16 cellular contexts compared by ENCODE assay signal in genomic region chr20:64234291-64234791, GRCh38. TPM values are rescaled to one million over a fixed set of nuclear protein-coding genes. Genes with fewer than 3 reads are reported as not detected.
DNase-seq lines count a peak whose midpoint lies in the region; ATAC-seq and TF ChIP-seq lines count a peak whose summit lies in the region.
"Had no signal": no experiment of that assay in that cellular context is flagged by ENCODE, and none has a peak within 500 bp of the region (broad histone marks: within the 10 kb centered on the region; RNA-seq: fewer than 3 reads in every experiment).

No MANE protein-coding gene starts in this region.

- H3K27ac Mint-ChIP-seq in activated naive CD8-positive, alpha-beta T cell treated with anti-CD3 and anti-CD28 coated beads, Interleukin-2, amount 10 ng/mL, durations not matched to agents 7 days and 5 days: no peak overlapping the region
- no peak overlapping the region for H3K27ac Mint-ChIP-seq in activated naive CD8-positive, alpha-beta T cell treated with anti-CD3 and anti-CD28 coated beads, Interleukin-2, amount 50 U/mL, for 24 hours
- no peak overlapping the region for H3K27ac Mint-ChIP-seq in CD8-positive, alpha-beta T cell

- no peaks in the 10 kb centered on the region for H3K36me3 Mint-ChIP-seq in activated naive CD8-positive, alpha-beta T cell treated with anti-CD3 and anti-CD28 coated beads, Interleukin-2, amount 10 ng/mL, durations not matched to agents 7 days and 5 days
- H3K36me3 Mint-ChIP-seq in activated naive CD8-positive, alpha-beta T cell treated with anti-CD3 and anti-CD28 coated beads, Interleukin-2, amount 50 U/mL, for 24 hours (ENCODE audit: low read depth): no peaks in the 10 kb centered on the region
- no peaks in the 10 kb centered on the region for H3K36me3 Mint-ChIP-seq in CD8-positive, alpha-beta T cell

- POLR2A ChIA-PET in activated naive CD8-positive, alpha-beta T cell treated with anti-CD3 and anti-CD28 coated beads, Interleukin-2, amount 10 ng/mL, durations not matched to agents 7 days and 5 days (lab: Charles Lee): no interaction called here
- POLR2A ChIA-PET in CD8-positive, alpha-beta T cell (lab: Charles Lee): no interaction called here

- DNase-seq in activated naive CD8-positive, alpha-beta T cell treated with anti-CD3 and anti-CD28 coated beads, Interleukin-2, amount 10 ng/mL, durations not matched to agents 7 days and 5 days: peak; percentile 30
- DNase-seq in activated naive CD8-positive, alpha-beta T cell treated with anti-CD3 and anti-CD28 coated beads, Interleukin-2, amount 50 U/mL, for 24 hours: no peak
- no peak for DNase-seq in heart right ventricle
- DNase-seq in right lobe of liver: peak in 2 of 3 donors; percentile 17 to 46
- peak; percentile 33 to 58 for DNase-seq in aorta
- no peak for DNase-seq in CD8-positive, alpha-beta T cell
- no peak for DNase-seq in effector CD4-positive, alpha-beta T cell
- DNase-seq: BE2C, GF-D8, NCI-H1092, NCI-H2081 treated with DMSO at 0.1 percent for 48 hours, NCI-H524, SK-N-SH had no signal

- H3K27me3 Mint-ChIP-seq in activated naive CD8-positive, alpha-beta T cell treated with anti-CD3 and anti-CD28 coated beads, Interleukin-2, amount 10 ng/mL, durations not matched to agents 7 days and 5 days: no peaks in the 10 kb centered on the region
- H3K27me3 Mint-ChIP-seq in activated naive CD8-positive, alpha-beta T cell treated with anti-CD3 and anti-CD28 coated beads, Interleukin-2, amount 50 U/mL, for 24 hours: no peaks in the 10 kb centered on the region
- no peaks in the 10 kb centered on the region for H3K27me3 Mint-ChIP-seq in CD8-positive, alpha-beta T cell (ENCODE audit: low read depth)

- no peak for TF ChIP-seq CTCF in heart right ventricle (IDR thresholded peaks at IDR 0.05)
- no peak for TF ChIP-seq CTCF in right lobe of liver (IDR thresholded peaks at IDR 0.05)
- no peak for TF ChIP-seq CTCF in CD8-positive, alpha-beta T cell (IDR thresholded peaks at IDR 0.05)

- ATAC-seq in activated naive CD8-positive, alpha-beta T cell treated with anti-CD3 and anti-CD28 coated beads, Interleukin-2, amount 10 ng/mL, durations not matched to agents 7 days and 5 days (ENCODE audit: low read depth): no peak
- ATAC-seq in activated naive CD8-positive, alpha-beta T cell treated with anti-CD3 and anti-CD28 coated beads, Interleukin-2, amount 50 U/mL, for 24 hours: no peak
- ATAC-seq in heart right ventricle: peak in 2 of 8 donors; percentile 26 to 39
- no peak for ATAC-seq in right lobe of liver
- no peak for ATAC-seq in aorta (ENCODE audit: low FRiP score)
- no peak for ATAC-seq in CD8-positive, alpha-beta T cell
- ATAC-seq in GM19455 (IDR thresholded peaks at IDR 0.05; ENCODE audit: unreplicated experiment): no peak
- ATAC-seq: Panc1 had no signal

- no peak overlapping the region for H3K4me3 Mint-ChIP-seq in activated naive CD8-positive, alpha-beta T cell treated with anti-CD3 and anti-CD28 coated beads, Interleukin-2, amount 10 ng/mL, durations not matched to agents 7 days and 5 days
- H3K4me3 Mint-ChIP-seq in activated naive CD8-positive, alpha-beta T cell treated with anti-CD3 and anti-CD28 coated beads, Interleukin-2, amount 50 U/mL, for 24 hours: no peak overlapping the region
- H3K4me3 Mint-ChIP-seq in CD8-positive, alpha-beta T cell: no peak overlapping the region

- H3K4me3 ChIP-seq in heart right ventricle: no peak overlapping the region
- no peak overlapping the region for H3K4me3 ChIP-seq in right lobe of liver
- no peak overlapping the region for H3K4me3 ChIP-seq in aorta (ENCODE audit: low read length in 2 of 2)
- no peak overlapping the region for H3K4me3 ChIP-seq in CD8-positive, alpha-beta T cell (ENCODE audit: low read depth, low read length)

- H3K4me1 ChIP-seq in heart right ventricle (peaks cover 0 to 27% (median 7%) of the 10 kb centered on the region in 9 donors), right lobe of liver (peaks cover 0 to 44% (median 18%) of the 10 kb centered on the region in 4 donors), aorta (ENCODE audit: control insufficient read depth in 1 of 2, insufficient read depth in 2 of 2, low read length in 2 of 2) (no peaks in the 10 kb centered on the region)
- H3K4me1 ChIP-seq in CD8-positive, alpha-beta T cell (ENCODE audit: insufficient read depth, low read length): peaks cover 5% of the 10 kb centered on the region
- H3K4me1 ChIP-seq: BE2C had no signal

- no peaks in the 10 kb centered on the region for H3K9me3 ChIP-seq in heart right ventricle
- no peaks in the 10 kb centered on the region for H3K9me3 ChIP-seq in right lobe of liver
- no peaks in the 10 kb centered on the region for H3K9me3 ChIP-seq in aorta (ENCODE audit: control insufficient read depth, low read length)
- H3K9me3 ChIP-seq in CD8-positive, alpha-beta T cell (ENCODE audit: low read length): no peaks in the 10 kb centered on the region
- H3K9me3 ChIP-seq: BE2C, SK-N-SH had no signal

- intact Hi-C loops in heart right ventricle (cut with DNase I): no loop called here
- intact Hi-C loops in right lobe of liver (cut with DNase I): no loop called here
- intact Hi-C loops in aorta (cut with DNase I): no loop called here
- intact Hi-C loops in CD8-positive, alpha-beta T cell (cut with DNase I, micrococcal nuclease): no loop called here

- H3K27me3 ChIP-seq in heart right ventricle: no peaks in the 10 kb centered on the region
- no peaks in the 10 kb centered on the region for H3K27me3 ChIP-seq in right lobe of liver
- no peaks in the 10 kb centered on the region for H3K27me3 ChIP-seq in aorta (ENCODE audit: control insufficient read depth in 1 of 2, insufficient read depth in 2 of 2, low read length in 1 of 2)
- H3K27me3 ChIP-seq in CD8-positive, alpha-beta T cell (ENCODE audit: insufficient read depth, low read length): no peaks in the 10 kb centered on the region
- H3K27me3 ChIP-seq: BE2C had no signal

- no peak for TF ChIP-seq POLR2A in right lobe of liver (IDR thresholded peaks at IDR 0.05)

- WGBS in heart right ventricle, 2 donors: 88 to 91% methylated on average over 11 of the region's 11 CpGs
- WGBS in right lobe of liver (ENCODE audit: insufficient coverage, low coverage, low lambda C conversion rate, missing lambda C conversion rate): no CpG with 5 or more reads among the region's 11 CpGs
- 89 to 90% methylated on average over 11 of the region's 11 CpGs for WGBS in aorta, 2 donors

- H3K4me1 Mint-ChIP-seq in activated naive CD8-positive, alpha-beta T cell treated with anti-CD3 and anti-CD28 coated beads, Interleukin-2, amount 10 ng/mL, durations not matched to agents 7 days and 5 days: peaks cover 1% of the 10 kb centered on the region
- peaks cover 12% of the 10 kb centered on the region for H3K4me1 Mint-ChIP-seq in activated naive CD8-positive, alpha-beta T cell treated with anti-CD3 and anti-CD28 coated beads, Interleukin-2, amount 50 U/mL, for 24 hours
- peaks cover 15% of the 10 kb centered on the region for H3K4me1 Mint-ChIP-seq in CD8-positive, alpha-beta T cell (ENCODE audit: low read depth)

- H3K9me3 Mint-ChIP-seq in activated naive CD8-positive, alpha-beta T cell treated with anti-CD3 and anti-CD28 coated beads, Interleukin-2, amount 10 ng/mL, durations not matched to agents 7 days and 5 days: no peaks in the 10 kb centered on the region
- no peaks in the 10 kb centered on the region for H3K9me3 Mint-ChIP-seq in activated naive CD8-positive, alpha-beta T cell treated with anti-CD3 and anti-CD28 coated beads, Interleukin-2, amount 50 U/mL, for 24 hours
- no peaks in the 10 kb centered on the region for H3K9me3 Mint-ChIP-seq in CD8-positive, alpha-beta T cell

- peak overlapping the region in 6 of 10 donors; percentile 35 to 80 (median 56) for H3K27ac ChIP-seq in heart right ventricle
- H3K27ac ChIP-seq in right lobe of liver: peak overlapping the region; percentile 63 to 70 (median 66)
- H3K27ac ChIP-seq in aorta (ENCODE audit: low read depth in 1 of 2, low read length in 2 of 2): no peak overlapping the region
- H3K27ac ChIP-seq in CD8-positive, alpha-beta T cell (ENCODE audit: low read depth, low read length): no peak overlapping the region
- H3K27ac ChIP-seq: 22Rv1 had no signal

- H3K36me3 ChIP-seq in heart right ventricle (no peaks in the 10 kb centered on the region), right lobe of liver (no peaks in the 10 kb centered on the region), aorta (ENCODE audit: control insufficient read depth in 1 of 2, insufficient read depth in 2 of 2, low read length in 1 of 2) (no peaks in the 10 kb centered on the region)
- H3K36me3 ChIP-seq in CD8-positive, alpha-beta T cell (ENCODE audit: insufficient read depth, low read length): no peaks in the 10 kb centered on the region

- CTCF ChIA-PET in CD8-positive, alpha-beta T cell (lab: Charles Lee): no interaction called here

RNA-seq across cellular contexts. Expression of gene PCMTD2, which starts 21.2 kb away (rescaled TPM):
- 10 to 100 TPM; 74.5 to 83.1 TPM for total RNA-seq in activated naive CD8-positive, alpha-beta T cell treated with anti-CD3 and anti-CD28 coated beads, Interleukin-2, amount 10 ng/mL, durations not matched to agents 7 days and 5 days
- total RNA-seq in heart right ventricle (10 to 100 TPM; 56.2 to 83.5 (median 69.4) TPM), right lobe of liver (10 to 100 TPM; 24.5 to 39.7 (median 28.6) TPM), aorta (10 to 100 TPM; 38.7 to 71.4 TPM)
- polyA plus RNA-seq in heart right ventricle (10 to 100 TPM; 11.7 to 68.4 TPM), aorta (10 to 100 TPM; 14.9 to 50.2 TPM)
- 10 to 100 TPM; 56.3 to 64.1 TPM for total RNA-seq in CD8-positive, alpha-beta T cell

Comparison
In these comparisons a context has a peak if more than half of its experiments do, and no peak if none do; other contexts are left out.
1. DNase-seq: peak in activated naive CD8-positive, alpha-beta T cell treated with anti-CD3 and anti-CD28 coated beads, Interleukin-2, amount 10 ng/mL, durations not matched to agents 7 days and 5 days (single experiment), right lobe of liver (2 of 3) and aorta (2 of 2); none in activated naive CD8-positive, alpha-beta T cell treated with anti-CD3 and anti-CD28 coated beads, Interleukin-2, amount 50 U/mL, for 24 hours (single experiment), heart right ventricle (0 of 2), CD8-positive, alpha-beta T cell (0 of 7) and effector CD4-positive, alpha-beta T cell (single experiment).
2. H3K27ac ChIP-seq: peak in heart right ventricle (6 of 10) and right lobe of liver (3 of 3); none in aorta (0 of 2) and CD8-positive, alpha-beta T cell (single experiment).